ENCODE assay signal across 16 cellular contexts in the genomic region with DNA sequence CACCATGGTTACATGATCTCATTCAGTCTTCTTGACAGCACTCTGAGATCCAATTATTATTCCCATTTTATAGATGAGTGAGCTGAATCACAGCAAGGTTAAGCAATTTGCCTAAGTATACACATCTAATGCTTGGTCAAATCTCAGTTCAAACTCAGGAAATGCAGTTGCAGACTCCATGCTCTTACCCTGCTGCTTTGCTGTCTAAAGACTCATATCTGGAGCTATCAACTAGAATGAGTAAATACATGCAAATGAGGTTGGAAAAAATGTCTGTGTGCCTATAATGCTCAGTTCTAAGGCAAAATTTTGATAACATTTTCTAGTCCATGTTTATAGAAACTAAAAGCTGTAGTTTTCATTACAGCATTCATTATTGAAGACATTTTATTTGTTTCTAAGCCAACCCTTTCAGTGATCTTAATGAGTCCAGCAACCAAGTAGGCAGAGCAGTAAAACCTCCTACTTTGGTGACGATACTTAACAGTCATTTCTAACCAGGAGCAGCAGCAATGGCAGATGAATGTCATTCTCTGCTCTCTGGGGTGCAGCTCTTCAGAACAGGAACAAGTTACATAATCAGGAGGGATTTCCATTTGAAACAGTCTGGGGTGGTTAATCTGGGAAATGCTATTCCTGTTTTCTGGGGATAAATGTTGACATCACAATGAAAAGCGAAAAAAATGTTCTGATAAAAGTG.
DNase-seq lines count a peak whose midpoint lies in the region; ATAC-seq lines count a peak whose summit lies in the region.
"Had no signal": no experiment of that assay in that cellular context is flagged by ENCODE, and none has a peak within 500 bp of the region (broad histone marks: within the 10 kb centered on the region; RNA-seq: fewer than 3 reads in every experiment).

No MANE protein-coding gene starts in this region.

- ATAC-seq in GM21515 (IDR thresholded peaks at IDR 0.05; ENCODE audit: unreplicated experiment) (no peak), GM21576 (IDR thresholded peaks at IDR 0.05; ENCODE audit: unreplicated experiment) (no peak), HG03520 (IDR thresholded peaks at IDR 0.05; ENCODE audit: unreplicated experiment) (no peak)
- ATAC-seq: HCT116, Panc1, Right ventricle myocardium inferior had no signal

- no peak overlapping the region for H3K4me2 ChIP-seq in Karpas-422 (ENCODE audit: low read depth, low read length, poor library complexity, severe bottlenecking)
- H3K4me2 ChIP-seq: SK-N-SH had no signal

- no peaks in the 10 kb centered on the region for H3K4me1 ChIP-seq in Karpas-422 (ENCODE audit: low read length)

- H3K79me2 ChIP-seq in Karpas-422 (ENCODE audit: low read length) = no peaks in the 10 kb centered on the region

- no peaks in the 10 kb centered on the region for H3K9me2 ChIP-seq in Karpas-422 (replicated peaks; ENCODE audit: insufficient read depth, low read length)
- H3K9me2 ChIP-seq: SK-N-SH had no signal

- H3K27me3 ChIP-seq in H7 (ENCODE audit: control insufficient read depth, insufficient read depth, low read length) (no peaks in the 10 kb centered on the region), Karpas-422 (ENCODE audit: low read length) (no peaks in the 10 kb centered on the region)

- H3K27ac ChIP-seq in Karpas-422 (ENCODE audit: low read length) = no peak overlapping the region

- no peaks in the 10 kb centered on the region for H3K9me3 ChIP-seq in Karpas-422 (ENCODE audit: low read length)
- H3K9me3 ChIP-seq: SK-N-SH had no signal

- DNase-seq in H7 (peak; percentile 3), Karpas-422 (peak; percentile 28), cerebellar cortex (ENCODE audit: low spot score) (peak; percentile 15), superior temporal gyrus (ENCODE audit: extremely low spot score) (peak; percentile 27)
- DNase-seq: DMS 273 treated with DMSO at 0.1 percent for 48 hours, NCI-H1048, NCI-H146, NCI-H226, NCI-H526 treated with DMSO at 0.1 percent for 48 hours, SK-N-SH had no signal

- H4K20me1 ChIP-seq in Karpas-422 (ENCODE audit: insufficient read depth, low read depth, low read length) = no peaks in the 10 kb centered on the region

- H2AFZ ChIP-seq in Karpas-422 (ENCODE audit: low read length) = no peak overlapping the region

- H3K9ac ChIP-seq in Karpas-422 (ENCODE audit: low read length) = no peak overlapping the region
- H3K9ac ChIP-seq: SK-N-SH had no signal

- no peak overlapping the region for H3K4me3 ChIP-seq in H7 (ENCODE audit: insufficient read depth, low read depth, low read length)
- no peak overlapping the region for H3K4me3 ChIP-seq in Karpas-422 (ENCODE audit: low read length)

- H3K36me3 ChIP-seq in H7 (replicated peaks; ENCODE audit: control insufficient read depth, insufficient read depth, low read length) (no peaks in the 10 kb centered on the region), Karpas-422 (ENCODE audit: insufficient read depth, low read length) (no peaks in the 10 kb centered on the region)
